20 cellular contexts compared by ENCODE assay signal in the genomic region with DNA sequence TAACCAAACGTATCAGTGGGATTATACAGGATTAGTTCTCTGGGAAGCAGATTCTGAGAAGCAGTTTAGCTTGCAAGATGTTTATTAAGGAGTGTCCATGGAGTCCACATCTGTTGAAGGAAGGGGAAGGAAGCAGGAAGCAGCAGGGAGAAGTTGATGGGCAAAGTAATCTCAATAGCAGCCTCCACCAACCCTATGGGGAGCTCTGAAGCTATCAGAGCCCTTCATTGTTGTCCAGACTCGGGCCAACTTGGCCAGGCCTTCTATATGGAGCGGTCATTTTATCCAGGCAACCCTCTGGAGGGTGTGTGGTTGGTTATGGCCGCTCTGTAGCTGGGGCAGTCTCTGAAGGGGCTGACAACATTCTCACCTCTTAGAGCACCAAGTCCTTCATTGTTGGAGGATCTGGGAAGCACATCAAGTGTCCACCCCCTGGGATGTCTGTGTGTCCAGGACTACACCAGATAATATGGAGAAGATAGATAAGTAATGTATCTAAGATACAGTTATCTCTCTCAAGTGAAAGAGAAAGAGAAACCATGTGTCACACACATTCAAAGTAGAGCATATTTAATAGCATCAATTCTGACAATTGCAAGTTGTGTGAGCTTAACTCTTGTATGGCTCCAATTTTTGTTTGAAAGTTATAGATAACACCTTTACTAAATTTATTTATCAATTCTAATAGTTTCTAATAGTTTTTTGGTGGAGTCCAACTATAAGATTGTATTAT.
DNase-seq lines count a peak whose midpoint lies in the region; ATAC-seq and TF ChIP-seq lines count a peak whose summit lies in the region.
"Had no signal": no experiment of that assay in that cellular context is flagged by ENCODE, and none has a peak within 500 bp of the region (broad histone marks: within the 10 kb centered on the region; RNA-seq: fewer than 3 reads in every experiment).

No MANE protein-coding gene starts in this region.

- H3K36me3 ChIP-seq in brain microvascular endothelial cell (replicated peaks) (no peaks in the 10 kb centered on the region), trophoblast cell (ENCODE audit: control insufficient read depth in 1 of 2, insufficient read depth in 2 of 2, low read length in 2 of 2) (no peaks in the 10 kb centered on the region)

- H3K9ac ChIP-seq in trophoblast cell (ENCODE audit: low read length): no peak overlapping the region

- H3K23ac ChIP-seq in trophoblast cell (ENCODE audit: low read length): no peak overlapping the region

- H3K9me3 ChIP-seq in trophoblast cell (ENCODE audit: insufficient read depth, low read depth, low read length): no peaks in the 10 kb centered on the region

- in situ Hi-C loops in brain microvascular endothelial cell (cut with HindIII; ENCODE audit: low pct_ligation_motif_present, low sequenced_read_pairs): no loop called here

- H2BK5ac ChIP-seq in trophoblast cell (ENCODE audit: low read depth, low read length, poor library complexity): no peak overlapping the region

- peaks cover 0 to 3% of the 10 kb centered on the region in 2 experiments for H3K4me1 ChIP-seq in trophoblast cell (ENCODE audit: control insufficient read depth in 1 of 2, insufficient read depth in 2 of 2, low read length in 2 of 2)

- DNase-seq in brain microvascular endothelial cell: no peak
- no peak for DNase-seq in trophoblast cell
- DNase-seq in Ammon's horn (ENCODE audit: low spot score): no peak
- DNase-seq in NCI-H2227 (lab: John Stamatoyannopoulos, UW; ENCODE audit: unreplicated experiment): no peak
- no peak for DNase-seq in activated CD4-positive, alpha-beta T cell treated with anti-CD3 and anti-CD28 coated beads for 1 hour
- DNase-seq: COR-L47, DMS153, H7, NCI-H1092 treated with DMSO at 0.1 percent for 48 hours, NCI-H146, NCI-H2029 treated with DMSO at 0.1 percent for 48 hours, NCI-H2171, NCI-H446, NCI-H69, RPMI8226, SHP77 treated with DMSO at 0.1 percent for 48 hours, T-cell had no signal

- H3K79me1 ChIP-seq in trophoblast cell (ENCODE audit: low read length): peaks cover 2% of the 10 kb centered on the region

- H2BK120ac ChIP-seq in trophoblast cell (ENCODE audit: insufficient read depth, low read length, poor library complexity): no peak overlapping the region

- no peak overlapping the region for H3K4ac ChIP-seq in trophoblast cell (ENCODE audit: low read depth, low read length)

- peak overlapping the region; percentile 10 for H2BK12ac ChIP-seq in trophoblast cell (ENCODE audit: low read length)

- H2AFZ ChIP-seq in trophoblast cell (ENCODE audit: insufficient read depth, low read length, poor library complexity): no peak overlapping the region

- H3K27ac ChIP-seq in brain microvascular endothelial cell: peak overlapping the region; percentile 93
- H3K27ac ChIP-seq in trophoblast cell (ENCODE audit: low read depth, low read length): no peak overlapping the region

- H3K4me2 ChIP-seq in trophoblast cell (ENCODE audit: low read length): no peak overlapping the region

- H2AK5ac ChIP-seq in trophoblast cell (ENCODE audit: low read length): no peak overlapping the region

- H4K12ac ChIP-seq in trophoblast cell (ENCODE audit: low read depth, low read length): no peak overlapping the region

- no peak for TF ChIP-seq CTCF in brain microvascular endothelial cell (IDR thresholded peaks at IDR 0.05; ENCODE audit: low read depth, low read length, missing control alignments)

- no CpG with 5 or more reads among the region's 4 CpGs for WGBS in trophoblast cell (ENCODE audit: extremely low coverage, insufficient coverage, insufficient read length)

- peak overlapping the region; percentile 26 for H4K91ac ChIP-seq in trophoblast cell (ENCODE audit: low read depth, low read length)

- H3K4me3 ChIP-seq in brain microvascular endothelial cell (ENCODE audit: low read depth, low read length): no peak overlapping the region
- no peak overlapping the region for H3K4me3 ChIP-seq in trophoblast cell (ENCODE audit: low read depth, low read length)

- H3K18ac ChIP-seq in trophoblast cell (ENCODE audit: low read length): no peak overlapping the region

- ATAC-seq in GM18867 (IDR thresholded peaks at IDR 0.05; ENCODE audit: unreplicated experiment): peak; percentile 54
- peak; percentile 53 for ATAC-seq in HG03432 (IDR thresholded peaks at IDR 0.05; ENCODE audit: unreplicated experiment)
- ATAC-seq: SK-N-SH treated with all-trans-retinoic acid at 6 μM for 48 hours, T-cell had no signal

- H3K14ac ChIP-seq in trophoblast cell (ENCODE audit: low read length): peak overlapping the region; percentile 53

- H4K8ac ChIP-seq in trophoblast cell (ENCODE audit: low read depth, low read length): no peak overlapping the region

- H3K27me3 ChIP-seq in brain microvascular endothelial cell (replicated peaks): no peaks in the 10 kb centered on the region
- H3K27me3 ChIP-seq in trophoblast cell (ENCODE audit: insufficient read depth, low read length): no peaks in the 10 kb centered on the region

- no peaks in the 10 kb centered on the region for H3K79me2 ChIP-seq in trophoblast cell (ENCODE audit: control insufficient read depth, insufficient read depth, low read length, poor library complexity)
